In genomic region chr9:20357207-20357503, GRCh38 we compare ENCODE assay signal across 14 cellular contexts.
A peak's percentile ranks its signal among the peaks of the same experiment; 100 is the strongest.
DNase-seq lines count a peak whose midpoint lies in the region; ATAC-seq and TF ChIP-seq lines count a peak whose summit lies in the region.
"Had no signal": no experiment of that assay in that cellular context is flagged by ENCODE, and none has a peak within 500 bp of the region (broad histone marks: within the 10 kb centered on the region; RNA-seq: fewer than 3 reads in every experiment).

No MANE protein-coding gene starts in this region.

- POLR2A ChIA-PET in naive thymus-derived CD8-positive, alpha-beta T cell (lab: Charles Lee): interaction anchor here (1.4 kb wide), 1 partner anchor 38 kb away, joined by 3 read pairs; no protein-coding TSS in a partner anchor

- H3K4me1 Mint-ChIP-seq in GM23338: peaks cover 43% of the 10 kb centered on the region
- H3K4me1 Mint-ChIP-seq in naive thymus-derived CD8-positive, alpha-beta T cell: peaks cover 31 to 52% (median 44%) of the 10 kb centered on the region in 4 donors

- H3K27ac ChIP-seq in 22Rv1 (peak overlapping the region; percentile 52), GM23338 (ENCODE audit: low read depth) (0 out of 2 replicates have a peak overlapping the region, but pooled peaks have one; percentile 11)

- no peak overlapping the region for H3K4me3 ChIP-seq in GM23338
- no peak overlapping the region for H3K4me3 ChIP-seq in choroid plexus epithelial cell (ENCODE audit: low read depth, low read length)

- ATAC-seq in GM23338: no peak
- ATAC-seq in naive thymus-derived CD8-positive, alpha-beta T cell: no peak
- no peak for ATAC-seq in GM21529 (IDR thresholded peaks at IDR 0.05; ENCODE audit: unreplicated experiment)
- no peak for ATAC-seq in SK-N-SH treated with all-trans-retinoic acid at 6 μM for 48 hours

- peaks cover 2% of the 10 kb centered on the region for H3K27me3 Mint-ChIP-seq in GM23338 (ENCODE audit: insufficient read depth, low read depth, poor library complexity)
- no peaks in the 10 kb centered on the region for H3K27me3 Mint-ChIP-seq in naive thymus-derived CD8-positive, alpha-beta T cell
- H3K27me3 Mint-ChIP-seq: dendritic cell treated with granulocyte-macrophage colony-stimulating factor and Interleukin-4, amounts not matched to agents 40 ng/mL and 50 ng/mL, for 4 days had no signal

- H3K36me3 Mint-ChIP-seq in GM23338 (ENCODE audit: low read depth): no peaks in the 10 kb centered on the region
- peaks cover 4 to 74% (median 23%) of the 10 kb centered on the region in 3 donors for H3K36me3 Mint-ChIP-seq in naive thymus-derived CD8-positive, alpha-beta T cell

- H3K9me3 Mint-ChIP-seq in GM23338: no peaks in the 10 kb centered on the region
- no peaks in the 10 kb centered on the region for H3K9me3 Mint-ChIP-seq in naive thymus-derived CD8-positive, alpha-beta T cell
- H3K9me3 Mint-ChIP-seq: dendritic cell treated with granulocyte-macrophage colony-stimulating factor and Interleukin-4, amounts not matched to agents 40 ng/mL and 50 ng/mL, for 4 days had no signal

- H3K79me2 ChIP-seq in GM23338 (replicated peaks; ENCODE audit: insufficient read depth): no peaks in the 10 kb centered on the region

- no peak overlapping the region; the same call in 1 of the 2 replicates for H3K27ac Mint-ChIP-seq in GM23338
- peak overlapping the region in 7 of 10 donors; percentile 23 to 85 (median 69) for H3K27ac Mint-ChIP-seq in naive thymus-derived CD8-positive, alpha-beta T cell
- H3K27ac Mint-ChIP-seq: dendritic cell treated with granulocyte-macrophage colony-stimulating factor and Interleukin-4, amounts not matched to agents 40 ng/mL and 50 ng/mL, for 4 days had no signal

- DNase-seq in GM23338 (ENCODE audit: low spot score) (no peak), choroid plexus epithelial cell (ENCODE audit: low read depth) (peak; percentile 52), Kasumi-1 (lab: John Stamatoyannopoulos, UW) (no peak)
- DNase-seq in naive thymus-derived CD8-positive, alpha-beta T cell: no peak
- DNase-seq in activated CD4-positive, CD25-positive, alpha-beta regulatory T cell treated with anti-CD3 and anti-CD28 coated beads, Interleukin-2, amount 50 U/mL, for 72 hours: no peak
- DNase-seq: activated effector memory CD4-positive, alpha-beta T cell treated with anti-CD3 and anti-CD28 coated beads, Interleukin-2, amount 50 U/mL, for 16 hours; NCI-H1417 treated with DMSO at 0.1 percent for 48 hours; NCI-H526 treated with DMSO at 0.1 percent for 48 hours; stimulated activated CD4-positive, alpha-beta T cell treated with anti-CD3 and anti-CD28 coated beads, Interleukin-12 subunit alpha, Interleukin-12 subunit beta, amount 100 ng/mL, for 4 hours had no signal

- H4K20me1 ChIP-seq in GM23338 (replicated peaks; ENCODE audit: insufficient read depth): no peaks in the 10 kb centered on the region

- TF ChIP-seq CTCF in 22Rv1 (IDR thresholded peaks at IDR 0.05) (no peak), GM23338 (conservative IDR thresholded peaks at IDR 0.05; ENCODE audit: low read depth in 2 of 2) (no peak), choroid plexus epithelial cell (conservative IDR thresholded peaks at IDR 0.05; ENCODE audit: low read depth, low read length) (no peak)

- no peaks in the 10 kb centered on the region for H3K36me3 ChIP-seq in GM23338 (ENCODE audit: insufficient read depth)
- H3K36me3 ChIP-seq: SJSA1 had no signal

- no peaks in the 10 kb centered on the region for H3K27me3 ChIP-seq in GM23338 (ENCODE audit: insufficient read depth)
- H3K27me3 ChIP-seq: SJSA1 had no signal

- peaks cover 21% of the 10 kb centered on the region for H3K4me1 ChIP-seq in GM23338 (ENCODE audit: insufficient read depth)

- no peak overlapping the region for H2AFZ ChIP-seq in GM23338

- H3K9me2 ChIP-seq in GM23338 (ENCODE audit: insufficient read depth): no peaks in the 10 kb centered on the region

- peak overlapping the region; percentile 64 for H3K4me2 ChIP-seq in GM23338

- H3F3A ChIP-seq in GM23338 (replicated peaks; ENCODE audit: low read depth): no peaks in the 10 kb centered on the region

- H3K4me3 Mint-ChIP-seq in GM23338: no peak overlapping the region
- peak overlapping the region in 3 of 10 donors; percentile 31 to 43 (median 35) for H3K4me3 Mint-ChIP-seq in naive thymus-derived CD8-positive, alpha-beta T cell
- H3K4me3 Mint-ChIP-seq: dendritic cell treated with granulocyte-macrophage colony-stimulating factor and Interleukin-4, amounts not matched to agents 40 ng/mL and 50 ng/mL, for 4 days had no signal

TF ChIP-seq in GM23338, 12 proteins besides CTCF, POLR2A, EP300 and RAD21 (continues in another document):
- no peak for TF ChIP-seq ZNF331 (CRISPR knock-in tag; IDR thresholded peaks at IDR 0.05; ENCODE audit: low read depth)
- no peak for TF ChIP-seq REST (IDR thresholded peaks at IDR 0.05; ENCODE audit: unreplicated experiment)
- TF ChIP-seq ZNF114 (CRISPR knock-in tag; IDR thresholded peaks at IDR 0.05): no peak
- TF ChIP-seq EZH2phosphoT487 (IDR thresholded peaks at IDR 0.05; ENCODE audit: unreplicated experiment): no peak
- TF ChIP-seq CREB1 (CRISPR knock-in tag; IDR thresholded peaks at IDR 0.05; ENCODE audit: low read depth): no peak
- TF ChIP-seq NANOG (IDR thresholded peaks at IDR 0.05; ENCODE audit: borderline replicate concordance): no peak
- TF ChIP-seq POLR2AphosphoS5 (IDR thresholded peaks at IDR 0.05; ENCODE audit: low read depth): no peak
- TF ChIP-seq STAT1 (IDR thresholded peaks at IDR 0.05; ENCODE audit: unreplicated experiment): no peak
- no peak for TF ChIP-seq EZH2 (IDR thresholded peaks at IDR 0.05; ENCODE audit: low read depth, unreplicated experiment)
- TF ChIP-seq JUNB (IDR thresholded peaks at IDR 0.05; ENCODE audit: unreplicated experiment): no peak

TF ChIP-seq in SK-N-SH treated with all-trans-retinoic acid at 6 μM for 48 hours, 23 proteins besides CTCF, POLR2A, EP300 and RAD21 (continues in another document):
- no peak for TF ChIP-seq PATZ1 (CRISPR knock-in tag; IDR thresholded peaks at IDR 0.05; ENCODE audit: borderline replicate concordance)
- TF ChIP-seq CSRNP3 (CRISPR knock-in tag; IDR thresholded peaks at IDR 0.05): no peak
- no peak for TF ChIP-seq ZFP3 (CRISPR knock-in tag; IDR thresholded peaks at IDR 0.05)
- no peak for TF ChIP-seq ZC3H10 (CRISPR knock-in tag; IDR thresholded peaks at IDR 0.05)
- TF ChIP-seq TSHZ2 (CRISPR knock-in tag; IDR thresholded peaks at IDR 0.05): no peak
- no peak for TF ChIP-seq ZNF8 (CRISPR knock-in tag; IDR thresholded peaks at IDR 0.05)
- TF ChIP-seq ZNF565 (CRISPR knock-in tag; conservative IDR thresholded peaks at IDR 0.05; ENCODE audit: low read depth): no peak
- no peak for TF ChIP-seq ZFP30 (CRISPR knock-in tag; IDR thresholded peaks at IDR 0.05)
- TF ChIP-seq ISL1 (CRISPR knock-in tag; IDR thresholded peaks at IDR 0.05): no peak
- TF ChIP-seq ARNTL (CRISPR knock-in tag; IDR thresholded peaks at IDR 0.05; ENCODE audit: borderline replicate concordance, low read depth): no peak
- TF ChIP-seq SNAI2 (CRISPR knock-in tag; IDR thresholded peaks at IDR 0.05): no peak
- TF ChIP-seq GLIS3 (CRISPR knock-in tag; IDR thresholded peaks at IDR 0.05): no peak
